ENCODE assay signal across 33 cellular contexts in genomic region chr10:75962395-75963061, GRCh38.
"Had no signal": no experiment of that assay in that cellular context is flagged by ENCODE, and none has a peak within 500 bp of the region (broad histone marks: within the 10 kb centered on the region; RNA-seq: fewer than 3 reads in every experiment).

No MANE protein-coding gene starts in this region.

- FAIRE-seq: astrocyte had no signal

- H3K9me3 ChIP-seq: adrenal gland, ascending aorta, body of pancreas, breast epithelium had no signal

- ATAC-seq: activated naive CD4-positive, alpha-beta T cell treated with anti-CD3 and anti-CD28 coated beads, Interleukin-2, amount 50 U/mL, for 72 hours; activated naive CD8-positive, alpha-beta T cell treated with anti-CD3 and anti-CD28 coated beads, Interleukin-2, amount 50 U/mL, for 24 hours; activated T-cell treated with anti-CD3 and anti-CD28 coated beads, Interleukin-2, amount 50 U/mL, for 4 hours; activated T-cell treated with anti-CD3 and anti-CD28 coated beads, Interleukin-2, amount 50 U/mL, for 72 hours; activated T-helper 17 cell treated with anti-CD3 and anti-CD28 coated beads, Interleukin-2, amount 50 U/mL, for 72 hours; body of pancreas had no signal

- H3K36me3 ChIP-seq: adrenal gland, ascending aorta, brain microvascular endothelial cell, breast epithelium, cardiac muscle cell had no signal

- H3K4me1 ChIP-seq: ascending aorta, body of pancreas, breast epithelium had no signal

- H3K27me3 ChIP-seq: adrenal gland, ascending aorta, body of pancreas, brain microvascular endothelial cell, breast epithelium, cardiac muscle cell had no signal

- DNase-seq: activated effector memory CD4-positive, alpha-beta T cell treated with anti-CD3 and anti-CD28 coated beads, Interleukin-2, amount 50 U/mL, for 16 hours; activated effector memory CD4-positive, alpha-beta T cell treated with Interleukin-2 at 50 U/mL for 16 hours; activated gamma-delta T cell; activated gamma-delta T cell treated with Interleukin-2 at 50 U/mL for 16 hours; activated naive CD4-positive, alpha-beta T cell; activated naive CD4-positive, alpha-beta T cell treated with anti-CD3 and anti-CD28 coated beads for 36 hours; activated naive CD4-positive, alpha-beta T cell treated with anti-CD3 and anti-CD28 coated beads, Interleukin-2, amount 10 ng/mL, durations not matched to agents 7 days and 5 days; activated naive CD4-positive, alpha-beta T cell treated with anti-CD3 and anti-CD28 coated beads, Interleukin-2, amount 50 U/mL, for 16 hours; activated naive CD4-positive, alpha-beta T cell treated with Interleukin-2 at 50 U/mL for 16 hours; activated naive CD8-positive, alpha-beta T cell treated with anti-CD3 and anti-CD28 coated beads for 36 hours; activated naive CD8-positive, alpha-beta T cell treated with anti-CD3 and anti-CD28 coated beads, Interleukin-2, amount 10 ng/mL, durations not matched to agents 7 days and 5 days; activated naive CD8-positive, alpha-beta T cell treated with anti-CD3 and anti-CD28 coated beads, Interleukin-2, amount 50 U/mL, for 24 hours; activated T-cell treated with anti-CD3 and anti-CD28 coated beads, Interleukin-2, amount 50 U/mL, for 1 hour; activated T-cell treated with anti-CD3 and anti-CD28 coated beads, Interleukin-2, amount 50 U/mL, for 24 hours; activated T-cell treated with anti-CD3 and anti-CD28 coated beads, Interleukin-2, amount 50 U/mL, for 4 hours; activated T-cell treated with anti-CD3 and anti-CD28 coated beads, Interleukin-2, amount 50 U/mL, for 48 hours; activated T-cell treated with anti-CD3 and anti-CD28 coated beads, Interleukin-2, amount 50 U/mL, for 72 hours; adrenal gland; amniotic stem cell; amygdala; anterior cingulate cortex; aorta; body of pancreas; brain microvascular endothelial cell; caudate nucleus; central memory CD4-positive, alpha-beta T cell; cerebellar nuclear complex had no signal

- H3K27ac ChIP-seq: adrenal gland, ascending aorta, body of pancreas, brain microvascular endothelial cell, breast epithelium, cardiac muscle cell had no signal

- H3K4me3 ChIP-seq: adrenal gland, ascending aorta, body of pancreas, breast epithelium, cardiac muscle cell had no signal
